In genomic region chr2:183229386-183229785, GRCh38 we compare ENCODE assay signal across 17 cellular contexts.
A peak's percentile ranks its signal among the peaks of the same experiment; 100 is the strongest.
DNase-seq lines count a peak whose midpoint lies in the region; ATAC-seq and TF ChIP-seq lines count a peak whose summit lies in the region.
"Had no signal": no experiment of that assay in that cellular context is flagged by ENCODE, and none has a peak within 500 bp of the region (broad histone marks: within the 10 kb centered on the region; RNA-seq: fewer than 3 reads in every experiment).

No MANE protein-coding gene starts in this region.

- no peaks in the 10 kb centered on the region for H3K9me3 Mint-ChIP-seq in HFFc6
- no peaks in the 10 kb centered on the region for H3K9me3 Mint-ChIP-seq in effector memory CD8-positive, alpha-beta T cell

- no peaks in the 10 kb centered on the region for H3K79me2 ChIP-seq in SK-N-SH (ENCODE audit: insufficient read depth)

- no peaks in the 10 kb centered on the region for H3K27me3 Mint-ChIP-seq in HFFc6 (ENCODE audit: insufficient read depth)
- H3K27me3 Mint-ChIP-seq in effector memory CD8-positive, alpha-beta T cell = no peaks in the 10 kb centered on the region

- H3K9me3 ChIP-seq in SK-N-SH (no peaks in the 10 kb centered on the region), colonic mucosa (no peaks in the 10 kb centered on the region)
- H3K9me3 ChIP-seq: transverse colon had no signal

- H3K27ac Mint-ChIP-seq in HFFc6 = no peak overlapping the region
- no peak overlapping the region for H3K27ac Mint-ChIP-seq in effector memory CD8-positive, alpha-beta T cell
- H3K27ac Mint-ChIP-seq: CD8-positive, alpha-beta T cell had no signal

- DNase-seq in GM04504 (ENCODE audit: low read depth) = peak; percentile 3
- DNase-seq in HFFc6 = peak; percentile 29
- DNase-seq in SK-N-SH = no peak
- DNase-seq in hepatic stellate cell (ENCODE audit: low spot score) = peak; percentile 5
- DNase-seq in effector memory CD8-positive, alpha-beta T cell = no peak
- no peak for DNase-seq in colonic mucosa
- no peak for DNase-seq in cortex of kidney (lab: John Stamatoyannopoulos, UW)
- DNase-seq: CD8-positive, alpha-beta T cell; Kasumi-1; mesendoderm; NCI-H2029; NCI-H82; Right ventricle myocardium superior; spleen; transverse colon had no signal

- TF ChIP-seq RAD21 in SK-N-SH (IDR thresholded peaks at IDR 0.05; ENCODE audit: low read length) = no peak

- H2AFZ ChIP-seq in SK-N-SH (ENCODE audit: low read depth) = peak overlapping the region; percentile 32; the same call in 1 of the 2 replicates

- no peaks in the 10 kb centered on the region for H3K36me3 Mint-ChIP-seq in HFFc6 (ENCODE audit: low read depth)
- H3K36me3 Mint-ChIP-seq in effector memory CD8-positive, alpha-beta T cell (ENCODE audit: insufficient read depth) = no peaks in the 10 kb centered on the region
- H3K36me3 Mint-ChIP-seq: CD8-positive, alpha-beta T cell had no signal

- no peaks in the 10 kb centered on the region for H3K9me2 ChIP-seq in SK-N-SH

- H4K20me1 ChIP-seq in SK-N-SH (ENCODE audit: insufficient read depth) = no peaks in the 10 kb centered on the region

- H3K4me1 ChIP-seq in SK-N-SH (ENCODE audit: control insufficient read depth in 1 of 2, insufficient read depth in 2 of 2, low read depth in 1 of 2, low read length in 1 of 2) = no peaks in the 10 kb centered on the region; a peak in 1 of 4 replicates
- H3K4me1 ChIP-seq in colonic mucosa = no peaks in the 10 kb centered on the region
- H3K4me1 ChIP-seq: spleen, transverse colon had no signal

- H3K27ac ChIP-seq in SK-N-SH (ENCODE audit: low read depth in 2 of 2, low read length in 1 of 2) (0 out of 4 replicates have a peak overlapping the region, but pooled peaks of 1 of the 2 experiments have one; percentile 5), colonic mucosa (no peak overlapping the region)
- H3K27ac ChIP-seq: epithelial cell of prostate, spleen, transverse colon had no signal

- no peaks in the 10 kb centered on the region for H3K27me3 ChIP-seq in SK-N-SH (ENCODE audit: insufficient read depth)
- H3K27me3 ChIP-seq in colonic mucosa = no peaks in the 10 kb centered on the region
- H3K27me3 ChIP-seq: spleen, transverse colon had no signal

- no peak overlapping the region for H3K4me2 ChIP-seq in SK-N-SH

- POLR2A ChIA-PET in SK-N-SH (lab: Yijun Ruan, JAX) = no interaction called here

- no peak for ATAC-seq in effector memory CD8-positive, alpha-beta T cell (replicated peaks)
- ATAC-seq in GM19397 (IDR thresholded peaks at IDR 0.05; ENCODE audit: unreplicated experiment) = no peak
- ATAC-seq: CD8-positive, alpha-beta T cell had no signal

- H3K4me1 Mint-ChIP-seq in HFFc6 (ENCODE audit: low read depth) = peaks cover 8% of the 10 kb centered on the region; the same call in 1 of the 2 replicates
- H3K4me1 Mint-ChIP-seq in effector memory CD8-positive, alpha-beta T cell (ENCODE audit: low read depth in 2 of 2) = no peaks in the 10 kb centered on the region

- CTCF ChIA-PET in SK-N-SH (lab: Yijun Ruan, JAX) = no interaction called here

- H3K4me3 Mint-ChIP-seq in HFFc6 = no peak overlapping the region
- no peak overlapping the region for H3K4me3 Mint-ChIP-seq in effector memory CD8-positive, alpha-beta T cell
- H3K4me3 Mint-ChIP-seq: CD8-positive, alpha-beta T cell had no signal

- H3K9ac ChIP-seq in SK-N-SH = no peak overlapping the region
- H3K9ac ChIP-seq in colonic mucosa (ENCODE audit: low read depth in 2 of 2, low read length in 2 of 2) = no peak overlapping the region

- H3K36me3 ChIP-seq in SK-N-SH (replicated peaks in 1 of 2; ENCODE audit: control insufficient read depth in 1 of 2, insufficient read depth in 2 of 2, low read length in 1 of 2) (no peaks in the 10 kb centered on the region), colonic mucosa (no peaks in the 10 kb centered on the region)
- H3K36me3 ChIP-seq: spleen, transverse colon had no signal

- TF ChIP-seq CTCF in HFFc6 (IDR thresholded peaks at IDR 0.05) (no peak), SK-N-SH (IDR thresholded peaks at IDR 0.05) (no peak), colonic mucosa (IDR thresholded peaks at IDR 0.05) (no peak)

- intact Hi-C loops in colonic mucosa (cut with DNase I) = no loop called here

- H3F3A ChIP-seq in SK-N-SH (replicated peaks; ENCODE audit: insufficient read depth) = peaks cover 10% of the 10 kb centered on the region

- no peak overlapping the region for H3K4me3 ChIP-seq in SK-N-SH (ENCODE audit: low read depth in 2 of 2, low read length in 1 of 2)
- no peak overlapping the region for H3K4me3 ChIP-seq in colonic mucosa
- H3K4me3 ChIP-seq: spleen, transverse colon had no signal

- TF ChIP-seq EP300 in SK-N-SH (IDR thresholded peaks at IDR 0.05; ENCODE audit: borderline replicate concordance in 1 of 2, low read depth in 1 of 2, low read length in 1 of 2) = no peak

- WGBS in SK-N-SH (ENCODE audit: low lambda C conversion rate) = 68% methylated on average over 2 of the region's 2 CpGs

TF ChIP-seq in SK-N-SH, 30 proteins besides CTCF, POLR2A, EP300 and RAD21:
- TF ChIP-seq, protein P1, sequence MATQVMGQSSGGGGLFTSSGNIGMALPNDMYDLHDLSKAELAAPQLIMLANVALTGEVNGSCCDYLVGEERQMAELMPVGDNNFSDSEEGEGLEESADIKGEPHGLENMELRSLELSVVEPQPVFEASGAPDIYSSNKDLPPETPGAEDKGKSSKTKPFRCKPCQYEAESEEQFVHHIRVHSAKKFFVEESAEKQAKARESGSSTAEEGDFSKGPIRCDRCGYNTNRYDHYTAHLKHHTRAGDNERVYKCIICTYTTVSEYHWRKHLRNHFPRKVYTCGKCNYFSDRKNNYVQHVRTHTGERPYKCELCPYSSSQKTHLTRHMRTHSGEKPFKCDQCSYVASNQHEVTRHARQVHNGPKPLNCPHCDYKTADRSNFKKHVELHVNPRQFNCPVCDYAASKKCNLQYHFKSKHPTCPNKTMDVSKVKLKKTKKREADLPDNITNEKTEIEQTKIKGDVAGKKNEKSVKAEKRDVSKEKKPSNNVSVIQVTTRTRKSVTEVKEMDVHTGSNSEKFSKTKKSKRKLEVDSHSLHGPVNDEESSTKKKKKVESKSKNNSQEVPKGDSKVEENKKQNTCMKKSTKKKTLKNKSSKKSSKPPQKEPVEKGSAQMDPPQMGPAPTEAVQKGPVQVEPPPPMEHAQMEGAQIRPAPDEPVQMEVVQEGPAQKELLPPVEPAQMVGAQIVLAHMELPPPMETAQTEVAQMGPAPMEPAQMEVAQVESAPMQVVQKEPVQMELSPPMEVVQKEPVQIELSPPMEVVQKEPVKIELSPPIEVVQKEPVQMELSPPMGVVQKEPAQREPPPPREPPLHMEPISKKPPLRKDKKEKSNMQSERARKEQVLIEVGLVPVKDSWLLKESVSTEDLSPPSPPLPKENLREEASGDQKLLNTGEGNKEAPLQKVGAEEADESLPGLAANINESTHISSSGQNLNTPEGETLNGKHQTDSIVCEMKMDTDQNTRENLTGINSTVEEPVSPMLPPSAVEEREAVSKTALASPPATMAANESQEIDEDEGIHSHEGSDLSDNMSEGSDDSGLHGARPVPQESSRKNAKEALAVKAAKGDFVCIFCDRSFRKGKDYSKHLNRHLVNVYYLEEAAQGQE (IDR thresholded peaks at IDR 0.05; ENCODE audit: low read depth, low read length) = no peak
- TF ChIP-seq TAF1 (IDR thresholded peaks at IDR 0.05; ENCODE audit: borderline replicate concordance, low read depth, low read length) = no peak
- no peak for TF ChIP-seq CHD2 (IDR thresholded peaks at IDR 0.05; ENCODE audit: low read length, partially characterized antibody)
- TF ChIP-seq, protein P2, sequence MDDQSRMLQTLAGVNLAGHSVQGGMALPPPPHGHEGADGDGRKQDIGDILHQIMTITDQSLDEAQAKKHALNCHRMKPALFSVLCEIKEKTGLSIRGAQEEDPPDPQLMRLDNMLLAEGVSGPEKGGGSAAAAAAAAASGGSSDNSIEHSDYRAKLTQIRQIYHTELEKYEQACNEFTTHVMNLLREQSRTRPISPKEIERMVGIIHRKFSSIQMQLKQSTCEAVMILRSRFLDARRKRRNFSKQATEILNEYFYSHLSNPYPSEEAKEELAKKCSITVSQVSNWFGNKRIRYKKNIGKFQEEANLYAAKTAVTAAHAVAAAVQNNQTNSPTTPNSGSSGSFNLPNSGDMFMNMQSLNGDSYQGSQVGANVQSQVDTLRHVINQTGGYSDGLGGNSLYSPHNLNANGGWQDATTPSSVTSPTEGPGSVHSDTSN (IDR thresholded peaks at IDR 0.05) = no peak
- peak; percentile 47; the same call in 1 of the 2 replicates for TF ChIP-seq FOSL2 (IDR thresholded peaks at IDR 0.05; ENCODE audit: borderline replicate concordance, low read depth)

Comparison
In these comparisons a context has a peak if more than half of its experiments do, and no peak if none do; other contexts are left out.
1. DNase-seq: peak in GM04504 (single experiment), HFFc6 (single experiment) and hepatic stellate cell (single experiment); none in SK-N-SH (single experiment), effector memory CD8-positive, alpha-beta T cell (0 of 3), colonic mucosa (single experiment) and cortex of kidney (single experiment).